In the genomic region with DNA sequence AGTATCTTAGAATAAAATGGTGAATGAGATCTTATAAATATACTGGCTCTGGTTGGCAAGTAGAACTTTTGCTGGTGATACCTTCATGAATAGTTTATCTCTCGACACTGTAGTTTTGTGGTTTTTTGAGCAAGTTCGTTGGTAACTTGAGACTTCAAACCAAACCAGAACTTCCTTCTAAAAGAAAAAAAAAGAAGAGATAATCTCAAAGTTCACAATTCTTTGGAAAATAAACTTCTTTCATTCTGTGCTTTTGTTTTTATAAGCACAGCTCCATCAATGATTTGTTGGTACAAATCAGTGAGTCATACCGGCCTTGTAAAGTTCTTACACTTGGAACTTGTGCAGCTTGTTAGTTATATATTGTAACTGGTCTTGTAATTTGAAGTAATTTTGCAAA, we compare ENCODE assay signal across 8 cellular contexts. TPM values are rescaled to one million over a fixed set of nuclear protein-coding genes. Genes with fewer than 3 reads are reported as not detected.
A peak's percentile ranks its signal among the peaks of the same experiment; 100 is the strongest.
DNase-seq lines count a peak whose midpoint lies in the region; ATAC-seq and TF ChIP-seq lines count a peak whose summit lies in the region.

No MANE protein-coding gene starts in this region.

- ATAC-seq in HG02798 (IDR thresholded peaks at IDR 0.05; ENCODE audit: poor library complexity, unreplicated experiment) (no peak), GM18867 (IDR thresholded peaks at IDR 0.05; ENCODE audit: unreplicated experiment) (no peak)

- DNase-seq in GM12865 (ENCODE audit: low read depth) (no peak), RPMI7951 (ENCODE audit: low read depth) (peak; percentile 48), endodermal cell (no peak), renal cortical epithelial cell (ENCODE audit: low read depth) (peak; percentile 93), NCI-H748 (lab: John Stamatoyannopoulos, UW; ENCODE audit: unreplicated experiment) (no peak)
- no peak for DNase-seq in activated CD8-positive, alpha-beta memory T cell treated with anti-CD3 and anti-CD28 coated beads, Interleukin-2, amount 50 U/mL, for 48 hours

- H3K4me3 ChIP-seq in GM12865 (ENCODE audit: low read depth, low read length) (peak overlapping the region; percentile 79), endodermal cell (ENCODE audit: low read length) (peak overlapping the region; percentile 96)

- TF ChIP-seq CTCF in GM12865 (IDR thresholded peaks at IDR 0.05; ENCODE audit: insufficient read depth, low read depth, low read length, missing control alignments) (no peak), endodermal cell (conservative IDR thresholded peaks at IDR 0.05) (no peak)

- peaks cover 41% of the 10 kb centered on the region for H3K4me1 Mint-ChIP-seq in endodermal cell

- H3K9ac ChIP-seq in endodermal cell (ENCODE audit: extremely low read depth, low read length, poor library complexity, severe bottlenecking) = peak overlapping the region; percentile 86

- H3K27ac Mint-ChIP-seq in endodermal cell = no peak overlapping the region

- no peaks in the 10 kb centered on the region for H3K36me3 ChIP-seq in endodermal cell (ENCODE audit: control insufficient read depth, insufficient read depth, low read length)

- H3K27me3 Mint-ChIP-seq in endodermal cell (ENCODE audit: insufficient read depth) = no peaks in the 10 kb centered on the region

- 76 to 78% methylated on average over 3 of the region's 3 CpGs for WGBS in endodermal cell (ENCODE audit: insufficient coverage in 1 of 2, insufficient read length in 1 of 2), 2 experiments

- peaks cover 8% of the 10 kb centered on the region for H3K4me1 ChIP-seq in endodermal cell (ENCODE audit: control insufficient read depth, insufficient read depth, low read length)

- no peaks in the 10 kb centered on the region for H3K27me3 ChIP-seq in endodermal cell (ENCODE audit: control insufficient read depth, insufficient read depth, low read length, poor library complexity, severe bottlenecking)

- peak overlapping the region; percentile 88 for H3K4me3 Mint-ChIP-seq in endodermal cell

- H3K9me3 ChIP-seq in endodermal cell (ENCODE audit: control insufficient read depth, low read length) = peaks cover 3% of the 10 kb centered on the region

- H3K36me3 Mint-ChIP-seq in endodermal cell (ENCODE audit: low read depth) = peaks cover 4% of the 10 kb centered on the region

- no peak overlapping the region for H3K27ac ChIP-seq in endodermal cell (ENCODE audit: low read depth, low read length)

- H3K9me3 Mint-ChIP-seq in endodermal cell = peaks cover 2% of the 10 kb centered on the region

RNA-seq across cellular contexts. Expression of a gene that starts 2.3 kb away (rescaled TPM):
- 18.2 and 23.6 TPM in 2 replicates for total RNA-seq in RPMI7951 (2014; rRNA removed; shearing (Covaris generic))
- total RNA-seq in endodermal cell = 10 to 100 TPM; 71.4 to 79.2 TPM
- polyA plus RNA-seq in endodermal cell (2013, experiment 1 of 2) = 35.6 TPM
- 35.1 TPM for polyA plus RNA-seq in endodermal cell (2013, experiment 2 of 2)
- total RNA-seq in renal cortical epithelial cell = 20.8 and 51.0 TPM in 2 replicates

RNA-seq across cellular contexts. Expression of a gene that starts 26.3 kb away (rescaled TPM):
- 15.7 and 21.5 TPM in 2 replicates for total RNA-seq in RPMI7951 (2014; rRNA removed; shearing (Covaris generic))
- total RNA-seq in endodermal cell (10 to 100 TPM in 1 of 2 donors, 1 to 10 TPM in 1; 7.4 to 11.0 TPM), renal cortical epithelial cell (2.7 and 4.9 TPM in 2 replicates)
- 12.7 TPM for polyA plus RNA-seq in endodermal cell (2013, experiment 1 of 2)
- 12.8 TPM for polyA plus RNA-seq in endodermal cell (2013, experiment 2 of 2)

RNA-seq across cellular contexts. Expression of a gene that starts 26.9 kb away (rescaled TPM):
- total RNA-seq in RPMI7951 (2014; rRNA removed; shearing (Covaris generic)) = 16.9 and 20.3 TPM in 2 replicates
- total RNA-seq in endodermal cell (10 to 100 TPM in 1 of 2 donors, 1 to 10 TPM in 1; 9.6 to 14.7 TPM), renal cortical epithelial cell (19.8 and 23.0 TPM in 2 replicates)
- polyA plus RNA-seq in endodermal cell (2013, experiment 1 of 2) = 21.7 TPM
- 18.6 TPM for polyA plus RNA-seq in endodermal cell (2013, experiment 2 of 2)

RNA-seq across cellular contexts. Expression of a gene that starts 44.1 kb away (rescaled TPM):
- total RNA-seq in RPMI7951 (2014; rRNA removed; shearing (Covaris generic)) = not detected in 2 replicates
- under 1 TPM in 1 of 2 donors, not detected in 1; 0.73 TPM for total RNA-seq in endodermal cell
- polyA plus RNA-seq in endodermal cell (2013, experiment 1 of 2) = 0.11 TPM
- polyA plus RNA-seq in endodermal cell (2013, experiment 2 of 2) = 1.5 TPM
- total RNA-seq in renal cortical epithelial cell = 7.5 and 8.5 TPM in 2 replicates

RNA-seq across cellular contexts. Expression of a gene that starts 47.8 kb away (rescaled TPM):
- 9.1 and 9.7 TPM in 2 replicates for total RNA-seq in RPMI7951 (2014; rRNA removed; shearing (Covaris generic))
- total RNA-seq in endodermal cell (10 to 100 TPM in 1 of 2 donors, 1 to 10 TPM in 1; 4.3 to 14.8 TPM), renal cortical epithelial cell (0.52 and 5.1 TPM in 2 replicates)
- polyA plus RNA-seq in endodermal cell (2013, experiment 1 of 2) = 17.4 TPM
- polyA plus RNA-seq in endodermal cell (2013, experiment 2 of 2) = 10.1 TPM

Comparison
In these comparisons a context has a peak if more than half of its experiments do, and no peak if none do; other contexts are left out.
1. DNase-seq: peak in RPMI7951 (single experiment) and renal cortical epithelial cell (single experiment); none in GM12865 (single experiment), endodermal cell (single experiment), NCI-H748 (single experiment) and activated CD8-positive, alpha-beta memory T cell treated with anti-CD3 and anti-CD28 coated beads, Interleukin-2, amount 50 U/mL, for 48 hours (single experiment).